8 cellular contexts compared by ENCODE assay signal in genomic region chr9:112112941-112113399, GRCh38.
A peak's percentile ranks its signal among the peaks of the same experiment; 100 is the strongest.
DNase-seq lines count a peak whose midpoint lies in the region; ATAC-seq and TF ChIP-seq lines count a peak whose summit lies in the region.

No MANE protein-coding gene starts in this region.

- H3K9ac ChIP-seq in KMS-11 = no peak overlapping the region

- no peak overlapping the region for H3K4me3 Mint-ChIP-seq in activated T-cell treated with anti-CD3 and anti-CD28 coated beads, Interleukin-2, amount 50 U/mL, for 72 hours

- DNase-seq in ELF-1 (ENCODE audit: low read depth, low spot score) (peak; percentile 51), kidney glomerular epithelial cell (lab: John Stamatoyannopoulos, UW) (peak; percentile 95), NOMO-1 treated with DMSO at 0.1 percent for 48 hours (lab: John Stamatoyannopoulos, UW; ENCODE audit: unreplicated experiment) (no peak), aorta (no peak)
- DNase-seq in activated T-cell treated with anti-CD3 and anti-CD28 coated beads, Interleukin-2, amount 50 U/mL, for 72 hours = peak; percentile 7 to 15

- H3K27me3 ChIP-seq in KMS-11 (ENCODE audit: insufficient read depth, low read depth) = no peaks in the 10 kb centered on the region
- no peaks in the 10 kb centered on the region for H3K27me3 ChIP-seq in aorta (ENCODE audit: control insufficient read depth in 1 of 2, insufficient read depth in 2 of 2, low read length in 1 of 2)

- H3K27ac Mint-ChIP-seq in activated T-cell treated with anti-CD3 and anti-CD28 coated beads, Interleukin-2, amount 50 U/mL, for 72 hours = no peak overlapping the region

- H3K4me3 ChIP-seq in KMS-11 (IDR thresholded peaks at IDR 0.05; ENCODE audit: insufficient read depth, low read depth, low read length) (no peak overlapping the region), aorta (ENCODE audit: low read length in 2 of 2) (no peak overlapping the region)

- no peaks in the 10 kb centered on the region for H3K79me2 ChIP-seq in KMS-11 (ENCODE audit: insufficient read depth, low read depth)

- no peaks in the 10 kb centered on the region for H3K9me3 Mint-ChIP-seq in activated T-cell treated with anti-CD3 and anti-CD28 coated beads, Interleukin-2, amount 50 U/mL, for 72 hours

- H3K4me2 ChIP-seq in KMS-11 = no peak overlapping the region

- H3K4me1 ChIP-seq in KMS-11 (ENCODE audit: low read depth, poor library complexity, severe bottlenecking) (peaks cover 24% of the 10 kb centered on the region), aorta (ENCODE audit: control insufficient read depth in 1 of 2, insufficient read depth in 2 of 2, low read length in 2 of 2) (no peaks in the 10 kb centered on the region)

- no peaks in the 10 kb centered on the region for H3K36me3 ChIP-seq in KMS-11 (ENCODE audit: insufficient read depth)
- H3K36me3 ChIP-seq in aorta (ENCODE audit: control insufficient read depth in 1 of 2, insufficient read depth in 2 of 2, low read length in 1 of 2) = no peaks in the 10 kb centered on the region

- intact Hi-C loops in aorta (cut with DNase I) = no loop called here

- 87 to 89% methylated on average over 1 of the region's 1 CpG for WGBS in aorta, 2 donors

- H2AFZ ChIP-seq in KMS-11 (ENCODE audit: low read depth) = no peak overlapping the region

- no peaks in the 10 kb centered on the region for H3K36me3 Mint-ChIP-seq in activated T-cell treated with anti-CD3 and anti-CD28 coated beads, Interleukin-2, amount 50 U/mL, for 72 hours (ENCODE audit: insufficient read depth in 2 of 2)

- no peaks in the 10 kb centered on the region for H3K9me3 ChIP-seq in aorta (ENCODE audit: control insufficient read depth, low read length)

- peak; percentile 32; the same call in 1 of the 2 replicates for TF ChIP-seq CTCF in KMS-11 (conservative IDR thresholded peaks at IDR 0.05; ENCODE audit: low read depth, low read length)

- H4K20me1 ChIP-seq in KMS-11 (ENCODE audit: insufficient read depth) = no peaks in the 10 kb centered on the region

- no peaks in the 10 kb centered on the region for H3K4me1 Mint-ChIP-seq in activated T-cell treated with anti-CD3 and anti-CD28 coated beads, Interleukin-2, amount 50 U/mL, for 72 hours (ENCODE audit: low read depth)

- H3K27me3 Mint-ChIP-seq in activated T-cell treated with anti-CD3 and anti-CD28 coated beads, Interleukin-2, amount 50 U/mL, for 72 hours (ENCODE audit: low read depth) = no peaks in the 10 kb centered on the region

- ATAC-seq in activated T-cell treated with anti-CD3 and anti-CD28 coated beads, Interleukin-2, amount 50 U/mL, for 72 hours (replicated peaks in 1 of 2) = peak in 1 of 2 donors; percentile 46
- ATAC-seq in HG03432 (IDR thresholded peaks at IDR 0.05; ENCODE audit: unreplicated experiment) (no peak), GM18867 (IDR thresholded peaks at IDR 0.05; ENCODE audit: unreplicated experiment) (no peak), aorta (ENCODE audit: low FRiP score) (no peak)

- H3K27ac ChIP-seq in KMS-11 = no peak overlapping the region
- H3K27ac ChIP-seq in aorta (ENCODE audit: low read depth in 1 of 2, low read length in 2 of 2) = no peak overlapping the region

Comparison
In these comparisons a context has a peak if more than half of its experiments do, and no peak if none do; other contexts are left out.
1. DNase-seq: peak in ELF-1 (single experiment), activated T-cell treated with anti-CD3 and anti-CD28 coated beads, Interleukin-2, amount 50 U/mL, for 72 hours (2 of 2) and kidney glomerular epithelial cell (single experiment); none in NOMO-1 treated with DMSO at 0.1 percent for 48 hours (single experiment) and aorta (0 of 2).